ENCODE assay signal across 10 cellular contexts in genomic region chr11:74877132-74877531, GRCh38.
DNase-seq lines count a peak whose midpoint lies in the region; ATAC-seq, FAIRE-seq and TF ChIP-seq lines count a peak whose summit lies in the region.
"Had no signal": no experiment of that assay in that cellular context is flagged by ENCODE, and none has a peak within 500 bp of the region (broad histone marks: within the 10 kb centered on the region; RNA-seq: fewer than 3 reads in every experiment).

No MANE protein-coding gene starts in this region.

- no peaks in the 10 kb centered on the region for H3K27me3 Mint-ChIP-seq in neural crest cell (ENCODE audit: low read depth)
- H3K27me3 Mint-ChIP-seq: memory B cell had no signal

- H3K27ac Mint-ChIP-seq in neural crest cell (ENCODE audit: unreplicated experiment), result no peak overlapping the region
- H3K27ac Mint-ChIP-seq in stimulated activated effector memory CD8-positive, alpha-beta T cell treated with anti-CD3 and anti-CD28 coated beads, Interleukin-12 subunit alpha, Interleukin-12 subunit beta, amount 100 ng/mL, for 72 hours, result no peak overlapping the region
- H3K27ac Mint-ChIP-seq: memory B cell had no signal

- no peaks in the 10 kb centered on the region for H3K4me1 ChIP-seq in DOHH2 (ENCODE audit: control insufficient read depth, low read length)
- H3K4me1 ChIP-seq in Loucy (ENCODE audit: insufficient read depth, low read length, poor library complexity, severe bottlenecking), result no peaks in the 10 kb centered on the region

- no peak for DNase-seq in bronchial epithelial cell (ENCODE audit: low read depth)
- no peak for DNase-seq in neural crest cell (ENCODE audit: low read depth, low spot score)
- no peak for DNase-seq in kidney tubule cell (ENCODE audit: low spot score)
- no peak for DNase-seq in stimulated activated effector memory CD8-positive, alpha-beta T cell treated with anti-CD3 and anti-CD28 coated beads, Interleukin-12 subunit alpha, Interleukin-12 subunit beta, amount 100 ng/mL, for 72 hours (ENCODE audit: low spot score in 2 of 2)
- DNase-seq in mucosa of gallbladder (ENCODE audit: low spot score), result no peak

- no peaks in the 10 kb centered on the region for H3K79me2 ChIP-seq in DOHH2 (ENCODE audit: control insufficient read depth, low read length)
- no peaks in the 10 kb centered on the region for H3K79me2 ChIP-seq in Loucy (ENCODE audit: insufficient read depth, low read length)

- no peak overlapping the region for H3K27ac ChIP-seq in DOHH2 (ENCODE audit: low read depth, low read length)
- H3K27ac ChIP-seq: SK-N-MC had no signal

- peaks cover 20% of the 10 kb centered on the region for H3K9me3 Mint-ChIP-seq in neural crest cell
- peaks cover 5% of the 10 kb centered on the region for H3K9me3 Mint-ChIP-seq in stimulated activated effector memory CD8-positive, alpha-beta T cell treated with anti-CD3 and anti-CD28 coated beads, Interleukin-12 subunit alpha, Interleukin-12 subunit beta, amount 100 ng/mL, for 72 hours

- H3K36me3 ChIP-seq in DOHH2 (ENCODE audit: control insufficient read depth, low read length) (peaks cover 27% of the 10 kb centered on the region), Loucy (ENCODE audit: insufficient read depth, low read length) (no peaks in the 10 kb centered on the region), bronchial epithelial cell (ENCODE audit: control insufficient read depth, insufficient read depth, low read length) (no peaks in the 10 kb centered on the region)

- H3K4me1 Mint-ChIP-seq in neural crest cell, result no peaks in the 10 kb centered on the region
- H3K4me1 Mint-ChIP-seq in stimulated activated effector memory CD8-positive, alpha-beta T cell treated with anti-CD3 and anti-CD28 coated beads, Interleukin-12 subunit alpha, Interleukin-12 subunit beta, amount 100 ng/mL, for 72 hours, result no peaks in the 10 kb centered on the region
- H3K4me1 Mint-ChIP-seq: memory B cell had no signal

- H3K9me3 ChIP-seq in DOHH2 (ENCODE audit: control insufficient read depth, insufficient read depth, low read length), result peaks cover 6% of the 10 kb centered on the region; the same call in 1 of the 2 replicates
- peaks cover 4% of the 10 kb centered on the region; the same call in 1 of the 2 replicates for H3K9me3 ChIP-seq in Loucy (ENCODE audit: insufficient read depth, low read depth, low read length)

- TF ChIP-seq CTCF in DOHH2 (IDR thresholded peaks at IDR 0.05; ENCODE audit: low read depth, low read length, poor library complexity, severe bottlenecking) (peak; percentile 46), Loucy (conservative IDR thresholded peaks at IDR 0.05; ENCODE audit: low read length) (peak; percentile 59), bronchial epithelial cell (IDR thresholded peaks at IDR 0.05; ENCODE audit: insufficient read depth, low read length, severe bottlenecking) (peak; percentile 28), neural crest cell (conservative IDR thresholded peaks at IDR 0.05) (peak; percentile 70)

- H3K9ac ChIP-seq in Loucy (ENCODE audit: low read depth, low read length, poor library complexity, severe bottlenecking), result no peak overlapping the region

- ATAC-seq in stimulated activated effector memory CD8-positive, alpha-beta T cell treated with anti-CD3 and anti-CD28 coated beads, Interleukin-12 subunit alpha, Interleukin-12 subunit beta, amount 100 ng/mL, for 72 hours, result no peak

- H3K4me2 ChIP-seq in DOHH2 (ENCODE audit: low read length) (no peak overlapping the region), Loucy (ENCODE audit: low read depth, low read length, poor library complexity, severe bottlenecking) (no peak overlapping the region)

- H4K20me1 ChIP-seq in DOHH2 (ENCODE audit: control insufficient read depth, insufficient read depth, low read depth, low read length) (no peaks in the 10 kb centered on the region), Loucy (ENCODE audit: insufficient read depth, low read length, poor library complexity, severe bottlenecking) (no peaks in the 10 kb centered on the region)

- H2AFZ ChIP-seq in Loucy (ENCODE audit: low read length), result no peak overlapping the region

- H3K9me2 ChIP-seq in DOHH2 (replicated peaks; ENCODE audit: control insufficient read depth, low read length) (no peaks in the 10 kb centered on the region), Loucy (replicated peaks; ENCODE audit: low read depth, low read length) (no peaks in the 10 kb centered on the region)

- no peak overlapping the region for H3K4me3 Mint-ChIP-seq in neural crest cell
- H3K4me3 Mint-ChIP-seq in stimulated activated effector memory CD8-positive, alpha-beta T cell treated with anti-CD3 and anti-CD28 coated beads, Interleukin-12 subunit alpha, Interleukin-12 subunit beta, amount 100 ng/mL, for 72 hours, result no peak overlapping the region
- H3K4me3 Mint-ChIP-seq: memory B cell had no signal

- peaks cover 46% of the 10 kb centered on the region for H3K36me3 Mint-ChIP-seq in neural crest cell (ENCODE audit: low read depth)
- no peaks in the 10 kb centered on the region for H3K36me3 Mint-ChIP-seq in stimulated activated effector memory CD8-positive, alpha-beta T cell treated with anti-CD3 and anti-CD28 coated beads, Interleukin-12 subunit alpha, Interleukin-12 subunit beta, amount 100 ng/mL, for 72 hours

- FAIRE-seq in bronchial epithelial cell (lab: Jason Lieb, UNC), result no peak
- FAIRE-seq: GM19239 had no signal

- H3K27me3 ChIP-seq in DOHH2 (ENCODE audit: control insufficient read depth, low read length), result no peaks in the 10 kb centered on the region
- no peaks in the 10 kb centered on the region for H3K27me3 ChIP-seq in Loucy (ENCODE audit: insufficient read depth, low read length, poor library complexity, severe bottlenecking)
- H3K27me3 ChIP-seq in bronchial epithelial cell (ENCODE audit: control insufficient read depth, insufficient read depth, low read length), result no peaks in the 10 kb centered on the region

- H3K4me3 ChIP-seq in DOHH2 (ENCODE audit: low read length), result no peak overlapping the region
- H3K4me3 ChIP-seq in Loucy (ENCODE audit: low read length, poor library complexity, severe bottlenecking), result no peak overlapping the region
- H3K4me3 ChIP-seq in bronchial epithelial cell (ENCODE audit: low read depth, low read length), result no peak overlapping the region
- H3K4me3 ChIP-seq: SK-N-MC had no signal

- H3F3A ChIP-seq in DOHH2 (ENCODE audit: control insufficient read depth, insufficient read depth), result no peaks in the 10 kb centered on the region
- H3F3A ChIP-seq in Loucy (ENCODE audit: low read depth), result no peaks in the 10 kb centered on the region
